In the genomic region with DNA sequence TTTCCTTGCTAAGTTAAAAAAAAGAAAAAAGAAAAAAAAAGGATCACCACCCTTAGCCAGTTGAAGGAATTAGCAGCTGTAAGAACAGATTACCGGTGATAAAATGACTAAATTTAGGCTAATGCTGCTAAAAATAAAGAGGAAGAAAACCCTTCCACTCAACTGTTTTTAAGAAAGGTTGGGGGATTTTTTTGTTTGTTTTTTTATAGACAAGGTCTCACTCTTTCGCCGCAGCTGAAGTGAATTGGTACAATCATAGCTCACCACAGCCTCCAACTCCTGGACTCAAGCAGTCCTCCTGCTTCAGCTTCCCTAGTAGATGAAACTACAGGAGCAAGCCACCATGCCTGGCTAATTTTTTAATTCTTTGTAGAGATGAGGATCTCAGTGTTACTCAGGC, we compare ENCODE assay signal across 1 cellular context.
TF ChIP-seq lines count a peak whose summit lies in the region.

No MANE protein-coding gene starts in this region.

TF ChIP-seq in IMR-90, 13 proteins besides CTCF, POLR2A, EP300 and RAD21:
- no peak for TF ChIP-seq FOS (IDR thresholded peaks at IDR 0.05; ENCODE audit: low read depth, low read length)
- no peak for TF ChIP-seq CHD1 (IDR thresholded peaks at IDR 0.05; ENCODE audit: low read depth, low read length)
- TF ChIP-seq, protein P1, sequence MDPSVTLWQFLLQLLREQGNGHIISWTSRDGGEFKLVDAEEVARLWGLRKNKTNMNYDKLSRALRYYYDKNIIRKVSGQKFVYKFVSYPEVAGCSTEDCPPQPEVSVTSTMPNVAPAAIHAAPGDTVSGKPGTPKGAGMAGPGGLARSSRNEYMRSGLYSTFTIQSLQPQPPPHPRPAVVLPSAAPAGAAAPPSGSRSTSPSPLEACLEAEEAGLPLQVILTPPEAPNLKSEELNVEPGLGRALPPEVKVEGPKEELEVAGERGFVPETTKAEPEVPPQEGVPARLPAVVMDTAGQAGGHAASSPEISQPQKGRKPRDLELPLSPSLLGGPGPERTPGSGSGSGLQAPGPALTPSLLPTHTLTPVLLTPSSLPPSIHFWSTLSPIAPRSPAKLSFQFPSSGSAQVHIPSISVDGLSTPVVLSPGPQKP (IDR thresholded peaks at IDR 0.05; ENCODE audit: borderline replicate concordance, low read depth, low read length) = no peak
- TF ChIP-seq MAZ (IDR thresholded peaks at IDR 0.05; ENCODE audit: borderline replicate concordance, low read depth, low read length) = no peak
- TF ChIP-seq, protein P2, sequence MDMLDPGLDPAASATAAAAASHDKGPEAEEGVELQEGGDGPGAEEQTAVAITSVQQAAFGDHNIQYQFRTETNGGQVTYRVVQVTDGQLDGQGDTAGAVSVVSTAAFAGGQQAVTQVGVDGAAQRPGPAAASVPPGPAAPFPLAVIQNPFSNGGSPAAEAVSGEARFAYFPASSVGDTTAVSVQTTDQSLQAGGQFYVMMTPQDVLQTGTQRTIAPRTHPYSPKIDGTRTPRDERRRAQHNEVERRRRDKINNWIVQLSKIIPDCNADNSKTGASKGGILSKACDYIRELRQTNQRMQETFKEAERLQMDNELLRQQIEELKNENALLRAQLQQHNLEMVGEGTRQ (IDR thresholded peaks at IDR 0.05; ENCODE audit: low read depth, low read length) = no peak
- TF ChIP-seq MAFK (IDR thresholded peaks at IDR 0.05; ENCODE audit: low read depth, low read length) = no peak
- TF ChIP-seq NFE2L2 (IDR thresholded peaks at IDR 0.05; ENCODE audit: low read depth, low read length) = no peak
